7 cellular contexts compared by ENCODE assay signal in genomic region chr10:118667732-118668131, GRCh38.
"Had no signal": no experiment of that assay in that cellular context is flagged by ENCODE, and none has a peak within 500 bp of the region (broad histone marks: within the 10 kb centered on the region; RNA-seq: fewer than 3 reads in every experiment).

No MANE protein-coding gene starts in this region.

- FAIRE-seq: H1, H54, HTR-8/SVneo had no signal

- H3K4me3 ChIP-seq: GM23338 had no signal

- DNase-seq: H9, HCEC 1CT, KBM-7 had no signal
